8 cellular contexts compared by ENCODE assay signal in genomic region chr4:157992038-157992706, GRCh38.
DNase-seq lines count a peak whose midpoint lies in the region; ATAC-seq and TF ChIP-seq lines count a peak whose summit lies in the region.

No MANE protein-coding gene starts in this region.

- CTCF ChIA-PET in mammary epithelial cell (lab: Charles Lee; ENCODE audit: low non-redundant PET), result no interaction called here

- 17% methylated on average over 6 of the region's 6 CpGs for WGBS in mammary epithelial cell (ENCODE audit: low coverage, missing lambda C conversion rate)

- H4K20me1 ChIP-seq in mammary epithelial cell (ENCODE audit: insufficient read depth, low read length), result no peaks in the 10 kb centered on the region

- H3K4me3 ChIP-seq in mammary epithelial cell (replicated peaks in 1 of 3; ENCODE audit: insufficient read depth in 1 of 3, low read depth in 2 of 3, low read length in 3 of 3), result peak overlapping the region in 2 of 3 experiments; percentile 21 to 24

- H3K79me2 ChIP-seq in mammary epithelial cell (ENCODE audit: insufficient read depth, low read length), result no peaks in the 10 kb centered on the region

- peak; percentile 50 to 57 for TF ChIP-seq CTCF in mammary epithelial cell (conservative IDR thresholded peaks at IDR 0.05 in 1 of 2, IDR thresholded peaks at IDR 0.05 in 1 of 2; ENCODE audit: extremely low read depth in 1 of 2, insufficient read depth in 1 of 2, low read depth in 1 of 2, low read length in 2 of 2)

- H3K9ac ChIP-seq in mammary epithelial cell (ENCODE audit: insufficient read depth, low read length), result no peak overlapping the region

- H3K27me3 ChIP-seq in mammary epithelial cell (ENCODE audit: insufficient read depth, low read length), result no peaks in the 10 kb centered on the region

- H3K9me3 ChIP-seq in mammary epithelial cell (replicated peaks; ENCODE audit: insufficient read depth, low read length), result no peaks in the 10 kb centered on the region

- H3K4me1 ChIP-seq in mammary epithelial cell (ENCODE audit: insufficient read depth, low read length), result no peaks in the 10 kb centered on the region

- H3K27ac ChIP-seq in mammary epithelial cell (ENCODE audit: insufficient read depth, low read depth, low read length), result no peak overlapping the region

- in situ Hi-C loops in mammary epithelial cell (cut with MboI; ENCODE audit: low sequenced_read_pairs in 2 of 2), result loop anchor here (5.0 to 25.0 kb wide), 2 partner anchors 180 to 620 kb away; partner anchors contain the start of gene GASK1B (in 1 of the 2)

- dilution Hi-C loops in mammary epithelial cell (cut with HindIII; ENCODE audit: low sequenced_read_pairs), result no loop called here

- peak overlapping the region; percentile 62 for H3K4me2 ChIP-seq in mammary epithelial cell (ENCODE audit: insufficient read depth, low read depth, low read length)

- ATAC-seq in HG03280 (IDR thresholded peaks at IDR 0.05; ENCODE audit: unreplicated experiment) (peak; percentile 54), GM19328 (IDR thresholded peaks at IDR 0.05; ENCODE audit: unreplicated experiment) (no peak)

- intact Hi-C loops in mammary epithelial cell (cut with micrococcal nuclease), result loop anchor here (1.0 kb wide), 2 partner anchors 180 to 263 kb away; no protein-coding TSS in a partner anchor

- no peaks in the 10 kb centered on the region for H3K36me3 ChIP-seq in mammary epithelial cell (ENCODE audit: insufficient read depth, low read length)

- DNase-seq in A172 (ENCODE audit: low spot score), result peak; percentile 75
- DNase-seq in GDM1 (lab: John Stamatoyannopoulos, UW), result peak; percentile 30
- peak; percentile 65 to 91 for DNase-seq in NOMO-1 (lab: John Stamatoyannopoulos, UW; ENCODE audit: unreplicated experiment in 2 of 2)
- peak; percentile 58 for DNase-seq in mammary epithelial cell
- peak; percentile 69 for DNase-seq in iris pigment epithelial cell (ENCODE audit: low read depth)
- DNase-seq in stimulated activated CD4-positive, alpha-beta T cell treated with anti-CD3 and anti-CD28 coated beads, TNF-alpha, amount 100 ng/mL, for 48 hours (ENCODE audit: low read depth in 3 of 3), result peak in 2 of 3 donors; percentile 1 to 35

- BruUV-seq in mammary epithelial cell (replicated peaks; lab: Mats Ljungman, UMichigan), result no TSS peak

- H2AFZ ChIP-seq in mammary epithelial cell (ENCODE audit: low read depth, low read length), result peak overlapping the region; percentile 75

Comparison
In these comparisons a context has a peak if more than half of its experiments do, and no peak if none do; other contexts are left out.
1. DNase-seq: peak in every context shown above with its lines; median percentile 78 in NOMO-1; 75 in A172; 69 in iris pigment epithelial cell; 58 in mammary epithelial cell; 30 in GDM1; 18 in stimulated activated CD4-positive, alpha-beta T cell treated with anti-CD3 and anti-CD28 coated beads, TNF-alpha, amount 100 ng/mL, for 48 hours.